13 cellular contexts compared by ENCODE assay signal in the genomic region with DNA sequence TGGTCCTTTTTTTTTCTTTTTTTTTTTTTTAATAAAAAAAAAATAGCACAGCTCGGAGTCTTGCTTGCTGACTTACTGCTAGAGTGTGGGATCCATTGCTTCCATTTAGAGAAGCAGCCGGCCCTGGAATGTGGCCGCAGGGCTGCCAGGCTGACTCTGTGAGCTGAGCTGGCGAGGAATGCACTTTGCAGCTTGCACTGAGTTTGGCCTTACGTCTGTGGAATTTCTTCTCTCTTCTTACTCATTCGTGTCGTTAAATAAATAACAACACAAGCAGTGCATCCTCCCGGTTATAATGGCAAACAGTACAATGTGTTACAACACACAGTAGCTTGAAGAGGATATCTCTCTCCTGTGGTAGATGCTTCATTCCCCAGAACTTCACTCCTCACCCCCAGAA.
DNase-seq lines count a peak whose midpoint lies in the region; ATAC-seq, FAIRE-seq and TF ChIP-seq lines count a peak whose summit lies in the region.
"Had no signal": no experiment of that assay in that cellular context is flagged by ENCODE, and none has a peak within 500 bp of the region (broad histone marks: within the 10 kb centered on the region; RNA-seq: fewer than 3 reads in every experiment).

No MANE protein-coding gene starts in this region.

- no peaks in the 10 kb centered on the region for H3K27me3 ChIP-seq in astrocyte (ENCODE audit: insufficient read depth, low read length)
- peaks cover 17% of the 10 kb centered on the region for H3K27me3 ChIP-seq in left ventricle myocardium inferior (ENCODE audit: low read depth)
- H3K27me3 ChIP-seq in HAP-1 (ENCODE audit: low read depth) = peaks cover 8% of the 10 kb centered on the region; the same call in 1 of the 2 replicates
- H3K27me3 ChIP-seq: neutrophil had no signal

- CTCF ChIA-PET in activated CD8-positive, alpha-beta memory T cell treated with anti-CD3 and anti-CD28 coated beads, Interleukin-2, amount 10 ng/mL, durations not matched to agents 7 days and 5 days (lab: Charles Lee) = interaction anchor here (0.9 to 1.8 kb wide), 3 partner anchors 8 to 21 kb away, joined by 4 read pairs; no protein-coding TSS in a partner anchor

- H3K79me2 ChIP-seq in astrocyte (ENCODE audit: insufficient read depth, low read length) = no peaks in the 10 kb centered on the region

- H3K4me1 ChIP-seq in astrocyte (ENCODE audit: insufficient read depth, low read length) (peaks cover 3% of the 10 kb centered on the region), left ventricle myocardium inferior (no peaks in the 10 kb centered on the region), HAP-1 (no peaks in the 10 kb centered on the region)

- H3K4me3 ChIP-seq in astrocyte (ENCODE audit: insufficient read depth, low read depth, low read length) (no peak overlapping the region), left ventricle myocardium inferior (no peak overlapping the region), retinal pigment epithelial cell (ENCODE audit: low read length) (no peak overlapping the region), HAP-1 (no peak overlapping the region)

- H3K4me2 ChIP-seq in astrocyte (ENCODE audit: low read length) = no peak overlapping the region

- H3K36me3 ChIP-seq in astrocyte (ENCODE audit: insufficient read depth, low read length) (no peaks in the 10 kb centered on the region), left ventricle myocardium inferior (no peaks in the 10 kb centered on the region), HAP-1 (replicated peaks) (no peaks in the 10 kb centered on the region)
- H3K36me3 ChIP-seq: neutrophil had no signal

- no peaks in the 10 kb centered on the region for H3K36me3 Mint-ChIP-seq in astrocyte (ENCODE audit: low read depth, unreplicated experiment)
- peaks cover 4% of the 10 kb centered on the region for H3K36me3 Mint-ChIP-seq in T-helper 2 cell treated with Interferon-gamma antibody and Interleukin-4, amounts not matched to agents 5 μg/mL and 100 μg/mL, for 36 hours (ENCODE audit: low read depth)
- H3K36me3 Mint-ChIP-seq in activated naive CD4-positive, alpha-beta T cell treated with anti-CD3 and anti-CD28 coated beads, Interleukin-2, amount 50 U/mL, for 72 hours = no peaks in the 10 kb centered on the region
- H3K36me3 Mint-ChIP-seq in activated CD8-positive, alpha-beta memory T cell treated with anti-CD3 and anti-CD28 coated beads, Interleukin-2, amount 10 ng/mL, durations not matched to agents 7 days and 5 days = peaks cover 8% of the 10 kb centered on the region

- FAIRE-seq in astrocyte (lab: Jason Lieb, UNC) = no peak
- FAIRE-seq: colon had no signal

- H3K27ac ChIP-seq in astrocyte (ENCODE audit: low read depth, low read length) (peak overlapping the region; percentile 14), left ventricle myocardium inferior (replicated peaks) (no peak overlapping the region)
- H3K27ac ChIP-seq: neutrophil had no signal

- H3K9ac ChIP-seq in astrocyte (ENCODE audit: low read length) = no peak overlapping the region

- DNase-seq in GM04504 (ENCODE audit: low read depth) (peak; percentile 81), astrocyte (ENCODE audit: low read depth) (peak; percentile 41), left ventricle myocardium inferior (peak; percentile 26), retinal pigment epithelial cell (ENCODE audit: low read depth) (peak; percentile 86), HAP-1 (ENCODE audit: low spot score in 2 of 2) (no peak)
- DNase-seq in T-helper 2 cell treated with Interferon-gamma antibody and Interleukin-4, amounts not matched to agents 5 μg/mL and 100 μg/mL, for 36 hours (ENCODE audit: low spot score) = no peak
- no peak for DNase-seq in activated naive CD4-positive, alpha-beta T cell treated with anti-CD3 and anti-CD28 coated beads, Interleukin-2, amount 50 U/mL, for 72 hours (ENCODE audit: low spot score in 2 of 2)
- DNase-seq in activated CD8-positive, alpha-beta memory T cell treated with anti-CD3 and anti-CD28 coated beads, Interleukin-2, amount 10 ng/mL, durations not matched to agents 7 days and 5 days = no peak
- DNase-seq: stimulated activated naive CD4-positive, alpha-beta T cell treated with Interleukin-2 at 50 U/mL for 16 hours had no signal

- TF ChIP-seq CTCF in astrocyte (IDR thresholded peaks at IDR 0.05; ENCODE audit: insufficient read depth, low read depth, low read length) (no peak), left ventricle myocardium inferior (IDR thresholded peaks at IDR 0.05; ENCODE audit: borderline replicate concordance) (no peak), retinal pigment epithelial cell (conservative IDR thresholded peaks at IDR 0.05; ENCODE audit: low read depth, low read length) (no peak)

- no peak overlapping the region for H2AFZ ChIP-seq in astrocyte (ENCODE audit: low read depth, low read length)

- in situ Hi-C loops in HAP-1 (cut with MboI; ENCODE audit: low sequenced_read_pairs) = no loop called here

- H3K4me1 Mint-ChIP-seq in astrocyte (ENCODE audit: low read depth, unreplicated experiment) = peaks cover 32% of the 10 kb centered on the region
- H3K4me1 Mint-ChIP-seq in T-helper 2 cell treated with Interferon-gamma antibody and Interleukin-4, amounts not matched to agents 5 μg/mL and 100 μg/mL, for 36 hours (ENCODE audit: low read depth) = peaks cover 43% of the 10 kb centered on the region
- peaks cover 31% of the 10 kb centered on the region for H3K4me1 Mint-ChIP-seq in activated CD8-positive, alpha-beta memory T cell treated with anti-CD3 and anti-CD28 coated beads, Interleukin-2, amount 10 ng/mL, durations not matched to agents 7 days and 5 days

- H4K20me1 ChIP-seq in astrocyte (ENCODE audit: insufficient read depth, low read length) = no peaks in the 10 kb centered on the region

- H3K9me3 Mint-ChIP-seq in astrocyte (ENCODE audit: unreplicated experiment) = peaks cover 3% of the 10 kb centered on the region
- no peaks in the 10 kb centered on the region for H3K9me3 Mint-ChIP-seq in T-helper 2 cell treated with Interferon-gamma antibody and Interleukin-4, amounts not matched to agents 5 μg/mL and 100 μg/mL, for 36 hours
- H3K9me3 Mint-ChIP-seq in activated naive CD4-positive, alpha-beta T cell treated with anti-CD3 and anti-CD28 coated beads, Interleukin-2, amount 50 U/mL, for 72 hours = no peaks in the 10 kb centered on the region
- no peaks in the 10 kb centered on the region for H3K9me3 Mint-ChIP-seq in activated CD8-positive, alpha-beta memory T cell treated with anti-CD3 and anti-CD28 coated beads, Interleukin-2, amount 10 ng/mL, durations not matched to agents 7 days and 5 days (ENCODE audit: low read depth)
- H3K9me3 Mint-ChIP-seq: T-helper 1 cell treated with Interleukin-12 subunit alpha and Interleukin-12 subunit beta and Interleukin-4 antibody, amounts not matched to agents 30 μg/mL and 1 μg/mL, for 36 hours had no signal

- ATAC-seq in activated naive CD4-positive, alpha-beta T cell treated with anti-CD3 and anti-CD28 coated beads, Interleukin-2, amount 50 U/mL, for 72 hours = no peak
- no peak for ATAC-seq in activated CD8-positive, alpha-beta memory T cell treated with anti-CD3 and anti-CD28 coated beads, Interleukin-2, amount 10 ng/mL, durations not matched to agents 7 days and 5 days
- ATAC-seq: HCT116 had no signal

- H3K9me3 ChIP-seq in astrocyte (ENCODE audit: insufficient read depth, low read depth, low read length) (no peaks in the 10 kb centered on the region), left ventricle myocardium inferior (replicated peaks) (no peaks in the 10 kb centered on the region), HAP-1 (no peaks in the 10 kb centered on the region)
- H3K9me3 ChIP-seq: neutrophil had no signal

- no peaks in the 10 kb centered on the region for H3K27me3 Mint-ChIP-seq in astrocyte (ENCODE audit: low read depth, unreplicated experiment)
- H3K27me3 Mint-ChIP-seq in T-helper 2 cell treated with Interferon-gamma antibody and Interleukin-4, amounts not matched to agents 5 μg/mL and 100 μg/mL, for 36 hours (ENCODE audit: low read depth) = no peaks in the 10 kb centered on the region
- no peaks in the 10 kb centered on the region for H3K27me3 Mint-ChIP-seq in activated CD8-positive, alpha-beta memory T cell treated with anti-CD3 and anti-CD28 coated beads, Interleukin-2, amount 10 ng/mL, durations not matched to agents 7 days and 5 days

- intact Hi-C loops in left ventricle myocardium inferior (cut with micrococcal nuclease) = no loop called here

- H3K4me3 Mint-ChIP-seq in astrocyte (ENCODE audit: unreplicated experiment) = peak overlapping the region; percentile 17
- no peak overlapping the region for H3K4me3 Mint-ChIP-seq in T-helper 2 cell treated with Interferon-gamma antibody and Interleukin-4, amounts not matched to agents 5 μg/mL and 100 μg/mL, for 36 hours
- no peak overlapping the region for H3K4me3 Mint-ChIP-seq in activated CD8-positive, alpha-beta memory T cell treated with anti-CD3 and anti-CD28 coated beads, Interleukin-2, amount 10 ng/mL, durations not matched to agents 7 days and 5 days
- H3K4me3 Mint-ChIP-seq: T-helper 1 cell treated with Interleukin-12 subunit alpha and Interleukin-12 subunit beta and Interleukin-4 antibody, amounts not matched to agents 30 μg/mL and 1 μg/mL, for 36 hours had no signal

- peak overlapping the region; percentile 54 for H3K27ac Mint-ChIP-seq in astrocyte (ENCODE audit: unreplicated experiment)
- H3K27ac Mint-ChIP-seq in T-helper 2 cell treated with Interferon-gamma antibody and Interleukin-4, amounts not matched to agents 5 μg/mL and 100 μg/mL, for 36 hours = no peak overlapping the region
- H3K27ac Mint-ChIP-seq in activated naive CD4-positive, alpha-beta T cell treated with anti-CD3 and anti-CD28 coated beads, Interleukin-2, amount 50 U/mL, for 72 hours = no peak overlapping the region
- H3K27ac Mint-ChIP-seq in activated CD8-positive, alpha-beta memory T cell treated with anti-CD3 and anti-CD28 coated beads, Interleukin-2, amount 10 ng/mL, durations not matched to agents 7 days and 5 days = no peak overlapping the region
- H3K27ac Mint-ChIP-seq: T-helper 1 cell treated with Interleukin-12 subunit alpha and Interleukin-12 subunit beta and Interleukin-4 antibody, amounts not matched to agents 30 μg/mL and 1 μg/mL, for 36 hours had no signal

Comparison
In these comparisons a context has a peak if more than half of its experiments do, and no peak if none do; other contexts are left out.
1. DNase-seq: peak in GM04504 (single experiment), astrocyte (single experiment), left ventricle myocardium inferior (single experiment) and retinal pigment epithelial cell (single experiment); none in T-helper 2 cell treated with Interferon-gamma antibody and Interleukin-4, amounts not matched to agents 5 μg/mL and 100 μg/mL, for 36 hours (single experiment), activated naive CD4-positive, alpha-beta T cell treated with anti-CD3 and anti-CD28 coated beads, Interleukin-2, amount 50 U/mL, for 72 hours (0 of 2), activated CD8-positive, alpha-beta memory T cell treated with anti-CD3 and anti-CD28 coated beads, Interleukin-2, amount 10 ng/mL, durations not matched to agents 7 days and 5 days (single experiment) and HAP-1 (0 of 2).